12 cellular contexts compared by ENCODE assay signal in genomic region chrX:3346436-3347329, GRCh38. TPM values are rescaled to one million over a fixed set of nuclear protein-coding genes. Genes with fewer than 3 reads are reported as not detected.
DNase-seq lines count a peak whose midpoint lies in the region; ATAC-seq, FAIRE-seq and TF ChIP-seq lines count a peak whose summit lies in the region.
"Had no signal": no experiment of that assay in that cellular context is flagged by ENCODE, and none has a peak within 500 bp of the region (broad histone marks: within the 10 kb centered on the region; RNA-seq: fewer than 3 reads in every experiment).

TSS of gene MXRA5 (minus strand) at chrX:3346652. CDS start at chrX:3343833, 2,819 bp downstream.

- POLR2A ChIA-PET in HepG2 (lab: Yijun Ruan, JAX) (no interaction called here), T-cell (lab: Charles Lee) (no interaction called here)

- peaks cover 0 to 6% (median 2%) of the 10 kb centered on the region in 4 donors for H3K9me3 ChIP-seq in liver (ENCODE audit: control insufficient read depth in 4 of 4, low read length in 3 of 4)
- H3K9me3 ChIP-seq in HepG2 (ENCODE audit: low read length) = no peaks in the 10 kb centered on the region

- no peaks in the 10 kb centered on the region for H4K20me1 ChIP-seq in HepG2 (ENCODE audit: insufficient read depth, low read length)

- peaks cover 29% of the 10 kb centered on the region for H3K4me1 Mint-ChIP-seq in nephron progenitor cell
- H3K4me1 Mint-ChIP-seq in T-cell = no peaks in the 10 kb centered on the region

- H3K79me2 ChIP-seq in HepG2 (ENCODE audit: insufficient read depth, low read length) = no peaks in the 10 kb centered on the region

- H3K4me1 ChIP-seq in liver (ENCODE audit: control insufficient read depth in 4 of 4, insufficient read depth in 4 of 4, low read length in 3 of 4) = peaks cover 0 to 12% (median 2%) of the 10 kb centered on the region in 4 donors
- H3K4me1 ChIP-seq in HepG2 (ENCODE audit: insufficient read depth, low read length) = no peaks in the 10 kb centered on the region

- no peak for TF ChIP-seq POLR2A in HepG2 (IDR thresholded peaks at IDR 0.05; ENCODE audit: insufficient read depth in 1 of 2, low read depth in 2 of 2, low read length in 2 of 2)

- no peak within 1 kb of the TSS for H2AFZ ChIP-seq in HepG2 (ENCODE audit: low read length)

- in situ Hi-C loops in HepG2 (cut with HindIII; ENCODE audit: extremely low pct_ligation_motif_present, low pct_unique_long_range_greater_than_20kb) = no loop called here

- WGBS in liver = 2% methylated on average over 77 of the region's 77 CpGs
- 0% methylated on average over 1 of the region's 77 CpGs for WGBS in HepG2 (ENCODE audit: low lambda C conversion rate)

- peak within 1 kb of the TSS; percentile 20 to 54 for H3K27ac ChIP-seq in liver (ENCODE audit: low read depth in 1 of 2, low read length in 2 of 2)
- H3K27ac ChIP-seq in HepG2 (ENCODE audit: extremely low read length, insufficient read depth, low read length) = no peak within 1 kb of the TSS

- H3K36me3 Mint-ChIP-seq in nephron progenitor cell (ENCODE audit: low read depth) = peaks cover 28% of the 10 kb centered on the region
- H3K36me3 Mint-ChIP-seq in T-cell = no peaks in the 10 kb centered on the region

- H3K4me3 Mint-ChIP-seq in nephron progenitor cell (peak within 1 kb of the TSS; percentile 94), T-cell (no peak within 1 kb of the TSS)
- H3K4me3 Mint-ChIP-seq: stimulated activated naive CD8-positive, alpha-beta T cell treated with anti-CD3 and anti-CD28 coated beads, Interleukin-15, Interleukin-2, amounts not matched to agents 100 ng/mL and 50 ng/mL, for 24 hours had no signal

- peaks cover 21% of the 10 kb centered on the region for H3K9me3 Mint-ChIP-seq in nephron progenitor cell
- peaks cover 2 to 11% (median 6%) of the 10 kb centered on the region in 3 donors for H3K9me3 Mint-ChIP-seq in T-cell
- H3K9me3 Mint-ChIP-seq: activated T-helper 2 cell treated with anti-CD3 and anti-CD28 coated beads, Interferon-gamma antibody, Interleukin-2, Interleukin-4, amounts not matched to agents 10 μg/mL and 5 μg/mL and 100 μg/mL, durations not matched to agents 14 hours and 24 hours and 36 hours; stimulated activated naive CD8-positive, alpha-beta T cell treated with anti-CD3 and anti-CD28 coated beads, Interleukin-15, Interleukin-2, amounts not matched to agents 100 ng/mL and 50 ng/mL, for 24 hours had no signal

- TF ChIP-seq CTCF in liver (IDR thresholded peaks at IDR 0.05; ENCODE audit: low read depth, low read length, missing input control) (no peak), HepG2 (CRISPR knock-in tag; IDR thresholded peaks at IDR 0.05) (no peak), fibroblast of the aortic adventitia (IDR thresholded peaks at IDR 0.05; ENCODE audit: insufficient read depth, low read length) (no peak), nephron progenitor cell (IDR thresholded peaks at IDR 0.05) (no peak)

- H3K4me3 ChIP-seq in liver (ENCODE audit: low read depth in 1 of 3, low read length in 3 of 3) (peak within 1 kb of the TSS in 2 of 3 donors; percentile 14 to 36), HepG2 (replicated peaks in 1 of 3; ENCODE audit: insufficient read depth in 1 of 3, low read depth in 2 of 3, low read length in 3 of 3) (no peak within 1 kb of the TSS), fibroblast of the aortic adventitia (ENCODE audit: low read depth, low read length) (peak within 1 kb of the TSS; percentile 55)

- no peak for DNase-seq in HepG2 (ENCODE audit: low spot score)
- peak; percentile 28 for DNase-seq in fibroblast of the aortic adventitia (ENCODE audit: low read depth)
- DNase-seq in nephron progenitor cell = peak; percentile 80
- DNase-seq in T-cell = no peak
- DNase-seq in NK-92 (lab: John Stamatoyannopoulos, UW; ENCODE audit: unreplicated experiment) = no peak
- DNase-seq in medulla oblongata (ENCODE audit: extremely low spot score) = no peak
- DNase-seq: AML-193 had no signal

- no peak within 1 kb of the TSS for H3K9ac ChIP-seq in liver (ENCODE audit: low read depth in 1 of 2, low read length in 2 of 2)
- no peak within 1 kb of the TSS for H3K9ac ChIP-seq in HepG2 (ENCODE audit: insufficient read depth, low read depth, low read length)

- H3K27me3 Mint-ChIP-seq in nephron progenitor cell (ENCODE audit: low read depth, poor library complexity) (peaks cover 73% of the 10 kb centered on the region), T-cell (peaks cover 13 to 40% of the 10 kb centered on the region in 2 donors)

- TF ChIP-seq EP300 in HepG2 (IDR thresholded peaks at IDR 0.05; ENCODE audit: low read depth in 2 of 2, low read length in 2 of 2) (no peak), HepG2 (CRISPR knock-in tag; IDR thresholded peaks at IDR 0.05; ENCODE audit: borderline replicate concordance) (no peak)

- peaks cover 0 to 3% (median 0%) of the 10 kb centered on the region in 4 donors for H3K27me3 ChIP-seq in liver (ENCODE audit: control insufficient read depth in 4 of 4, insufficient read depth in 4 of 4, low read length in 3 of 4)
- no peaks in the 10 kb centered on the region for H3K27me3 ChIP-seq in HepG2 (ENCODE audit: control insufficient read depth in 1 of 2, insufficient read depth in 2 of 2, low read length in 2 of 2)

- no TSS peak for BruUV-seq in HepG2 (replicated peaks; lab: Mats Ljungman, UMichigan)

- CTCF ChIA-PET in HepG2 (lab: Yijun Ruan, JAX; ENCODE audit: low intra/inter-chr PET ratio, low total read pairs) = no interaction called here
- CTCF ChIA-PET in T-cell (lab: Charles Lee) = no interaction called here

- H3K36me3 ChIP-seq in liver (ENCODE audit: control insufficient read depth in 4 of 4, insufficient read depth in 3 of 4, low read depth in 1 of 4, low read length in 3 of 4) (no peaks in the 10 kb centered on the region), HepG2 (replicated peaks in 1 of 2; ENCODE audit: control insufficient read depth in 1 of 2, insufficient read depth in 2 of 2, low read length in 2 of 2) (no peaks in the 10 kb centered on the region)

- FAIRE-seq in HepG2 (lab: Jason Lieb, UNC) = no peak

- no peak for ATAC-seq in HepG2
- ATAC-seq in T-cell (replicated peaks in 1 of 4) = no peak
- no peak for ATAC-seq in HG02852 (IDR thresholded peaks at IDR 0.05; ENCODE audit: unreplicated experiment)

- H3K4me2 ChIP-seq in HepG2 (ENCODE audit: low read depth, low read length) = no peak within 1 kb of the TSS

- peak within 1 kb of the TSS; percentile 77 for H3K27ac Mint-ChIP-seq in nephron progenitor cell
- no peak within 1 kb of the TSS for H3K27ac Mint-ChIP-seq in T-cell
- H3K27ac Mint-ChIP-seq: activated T-helper 2 cell treated with anti-CD3 and anti-CD28 coated beads, Interferon-gamma antibody, Interleukin-2, Interleukin-4, amounts not matched to agents 10 μg/mL and 5 μg/mL and 100 μg/mL, durations not matched to agents 14 hours and 24 hours and 36 hours; stimulated activated naive CD8-positive, alpha-beta T cell treated with anti-CD3 and anti-CD28 coated beads, Interleukin-15, Interleukin-2, amounts not matched to agents 100 ng/mL and 50 ng/mL, for 24 hours had no signal

- intact Hi-C loops in HepG2 (cut with micrococcal nuclease; ENCODE audit: unreplicated experiment) = no loop called here

- TF ChIP-seq RAD21 in liver (IDR thresholded peaks at IDR 0.05) (no peak), HepG2 (CRISPR knock-in tag; IDR thresholded peaks at IDR 0.05) (no peak)

TF ChIP-seq in liver, 16 proteins besides CTCF, POLR2A, EP300 and RAD21 (continues in another document):
- TF ChIP-seq HNF4G (IDR thresholded peaks at IDR 0.05) = no peak
- TF ChIP-seq FOXA2 (IDR thresholded peaks at IDR 0.05) = no peak

RNA-seq across cellular contexts. Expression of gene MXRA5, which starts in this region (rescaled TPM):
- 1 to 10 TPM; 1.0 to 1.3 TPM for total RNA-seq in liver
- polyA plus RNA-seq in liver = 1 to 10 TPM in 1 of 2 donors, under 1 TPM in 1; 0.32 to 1.2 TPM
- total RNA-seq in HepG2 (2016; rRNA removed; fragmentation: Illumina TruSeq; extraction: Trizol) = not detected in 2 replicates
- not detected in 2 replicates for total RNA-seq in HepG2 (2016; cell fraction: cytosol; rRNA removed; fragmentation: Illumina TruSeq; extraction: Trizol; ENCODE audit: low read depth)
- total RNA-seq in HepG2 (2016; cell fraction: insoluble cytoplasmic fraction; rRNA removed; fragmentation: Illumina TruSeq; extraction: Trizol) = not detected in 2 replicates
- total RNA-seq in HepG2 (2016; cell fraction: membrane; rRNA removed; fragmentation: Illumina TruSeq; extraction: Trizol) = not detected in 2 replicates
- not detected in 2 replicates for total RNA-seq in HepG2 (2016; cell fraction: nucleus; rRNA removed; fragmentation: Illumina TruSeq; extraction: Trizol)
- polyA plus RNA-seq in HepG2 (2011; rRNA removed) = not detected in 2 replicates
- polyA plus RNA-seq in HepG2 (2011; cell fraction: cytosol; rRNA removed) = not detected in 2 replicates
- not detected in 2 replicates for polyA plus RNA-seq in HepG2 (2011; cell fraction: nucleus; rRNA removed)
- not detected in 2 replicates for polyA plus RNA-seq in HepG2 (2012)
- polyA plus RNA-seq in HepG2 (2016; cell fraction: cytosol; fragmentation: Illumina TruSeq; extraction: Trizol; ENCODE audit: low read depth) = not detected in 2 replicates
- polyA plus RNA-seq in HepG2 (2016; cell fraction: insoluble cytoplasmic fraction; fragmentation: Illumina TruSeq; extraction: Trizol; ENCODE audit: low read depth) = not detected in 2 replicates
- not detected in 2 replicates for polyA plus RNA-seq in HepG2 (2016; cell fraction: membrane; fragmentation: Illumina TruSeq; extraction: Trizol; ENCODE audit: low read depth)
- polyA plus RNA-seq in HepG2 (2016; cell fraction: nucleus; fragmentation: Illumina TruSeq; extraction: Trizol; ENCODE audit: insufficient read depth, low read depth) = not detected in 2 replicates
- polyA minus RNA-seq in HepG2 (2011; rRNA and poly(A)+ RNA removed; ENCODE audit: low replicate concordance) = not detected in 2 replicates
- polyA minus RNA-seq in HepG2 (2011; cell fraction: cytosol; rRNA and poly(A)+ RNA removed) = not detected in 2 replicates
- not detected in 2 replicates for polyA minus RNA-seq in HepG2 (2011; cell fraction: nucleus; rRNA and poly(A)+ RNA removed)
- total RNA-seq in fibroblast of the aortic adventitia (ENCODE audit: low replicate concordance) = 4.7 and 8.5 TPM in 2 replicates
- under 1 TPM in 3 of 5 donors, not detected in 2; 0.03 to 0.09 (median 0.06) TPM for total RNA-seq in T-cell
- total RNA-seq: activated T-helper 2 cell treated with anti-CD3 and anti-CD28 coated beads, Interferon-gamma antibody, Interleukin-2, Interleukin-4, amounts not matched to agents 10 μg/mL and 5 μg/mL and 100 μg/mL, durations not matched to agents 14 hours and 24 hours and 36 hours; mononuclear cell had no signal

Comparison
In these comparisons a context has a peak if more than half of its experiments do, and no peak if none do; other contexts are left out.
1. H3K4me3 ChIP-seq: peak in liver (2 of 3) and fibroblast of the aortic adventitia (single experiment); none in HepG2 (0 of 3).
2. DNase-seq: peak in fibroblast of the aortic adventitia (single experiment) and nephron progenitor cell (single experiment); none in HepG2 (single experiment), T-cell (0 of 34), NK-92 (single experiment) and medulla oblongata (single experiment).